In genomic region chr11:118930152-118930712, GRCh38 we compare ENCODE assay signal across 8 cellular contexts. TPM values are rescaled to one million over a fixed set of nuclear protein-coding genes. Genes with fewer than 3 reads are reported as not detected.
DNase-seq lines count a peak whose midpoint lies in the region; ATAC-seq and TF ChIP-seq lines count a peak whose summit lies in the region.

No MANE protein-coding gene starts in this region.

- H3K4me1 Mint-ChIP-seq in activated CD4-positive, alpha-beta memory T cell treated with anti-CD3 and anti-CD28 coated beads, Interleukin-2, amount 10 ng/mL, durations not matched to agents 7 days and 5 days, result peaks cover 38% of the 10 kb centered on the region
- H3K4me1 Mint-ChIP-seq in memory B cell, result peaks cover 30% of the 10 kb centered on the region

- peak overlapping the region; percentile 92 for H3K27ac Mint-ChIP-seq in activated CD4-positive, alpha-beta memory T cell treated with anti-CD3 and anti-CD28 coated beads, Interleukin-2, amount 10 ng/mL, durations not matched to agents 7 days and 5 days
- H3K27ac Mint-ChIP-seq in memory B cell, result peak overlapping the region; percentile 100

- peaks cover 7% of the 10 kb centered on the region for H3K36me3 Mint-ChIP-seq in activated CD4-positive, alpha-beta memory T cell treated with anti-CD3 and anti-CD28 coated beads, Interleukin-2, amount 10 ng/mL, durations not matched to agents 7 days and 5 days (ENCODE audit: low read depth)
- no peaks in the 10 kb centered on the region for H3K36me3 Mint-ChIP-seq in memory B cell

- POLR2A ChIA-PET in HEK293 (lab: Yijun Ruan, JAX), result interaction anchor here (0.9 to 5.6 kb wide), 2 partner anchors 19 to 26 kb away, joined by 3 to 96 read pairs; no protein-coding TSS in a partner anchor
- POLR2A ChIA-PET in activated CD4-positive, alpha-beta memory T cell treated with anti-CD3 and anti-CD28 coated beads, Interleukin-2, amount 10 ng/mL, durations not matched to agents 7 days and 5 days (lab: Charles Lee), result interaction anchor here (0.7 to 3.7 kb wide), 16 partner anchors 10 to 241 kb away, joined by 3 to 46 read pairs (median 4); partner anchors contain the start of genes CENATAC, DDX6, RPS25 and TRAPPC4

- H3K9me3 Mint-ChIP-seq in activated CD4-positive, alpha-beta memory T cell treated with anti-CD3 and anti-CD28 coated beads, Interleukin-2, amount 10 ng/mL, durations not matched to agents 7 days and 5 days, result no peaks in the 10 kb centered on the region
- H3K9me3 Mint-ChIP-seq in memory B cell, result peaks cover 2% of the 10 kb centered on the region

- DNase-seq in AG10803 (ENCODE audit: low read depth), result peak; percentile 62
- DNase-seq in NCI-H69 (lab: John Stamatoyannopoulos, UW), result peak; percentile 98
- peak; percentile 88 for DNase-seq in activated CD4-positive, alpha-beta memory T cell treated with anti-CD3 and anti-CD28 coated beads, Interleukin-2, amount 10 ng/mL, durations not matched to agents 7 days and 5 days
- peak; percentile 86 for DNase-seq in effector CD8-positive, alpha-beta T cell (lab: John Stamatoyannopoulos, UW)
- peak; percentile 92 to 93 for DNase-seq in memory B cell (ENCODE audit: low spot score in 2 of 2)
- DNase-seq in stimulated activated CD8-positive, alpha-beta memory T cell treated with anti-CD3 and anti-CD28 coated beads, Interleukin-12 subunit alpha, Interleukin-12 subunit beta, amount 100 ng/mL, for 1 hour (ENCODE audit: low read depth), result peak; percentile 78

- peaks cover 2% of the 10 kb centered on the region for H3K27me3 Mint-ChIP-seq in activated CD4-positive, alpha-beta memory T cell treated with anti-CD3 and anti-CD28 coated beads, Interleukin-2, amount 10 ng/mL, durations not matched to agents 7 days and 5 days
- no peaks in the 10 kb centered on the region for H3K27me3 Mint-ChIP-seq in memory B cell

- H3K4me1 ChIP-seq in HEK293 (ENCODE audit: control insufficient read depth, insufficient read depth, low read length), result peaks cover 3% of the 10 kb centered on the region; the same call in 1 of the 2 replicates

- H3K27ac ChIP-seq in HEK293 (ENCODE audit: extremely low read depth, low read depth, low read length), result peak overlapping the region; percentile 39; the same call in 1 of the 2 replicates

- H3K4me3 ChIP-seq in AG10803 (ENCODE audit: low read length) (peak overlapping the region; percentile 86), HEK293 (ENCODE audit: low read depth, low read length) (peak overlapping the region; percentile 48)

- CTCF ChIA-PET in HEK293 (lab: Yijun Ruan, JAX), result interaction anchor here (0.6 to 6.8 kb wide), 30 partner anchors 10 to 778 kb away, joined by 3 to 196 read pairs (median 4); partner anchors contain the start of genes FOXR1 and UPK2
- CTCF ChIA-PET in activated CD4-positive, alpha-beta memory T cell treated with anti-CD3 and anti-CD28 coated beads, Interleukin-2, amount 10 ng/mL, durations not matched to agents 7 days and 5 days (lab: Charles Lee), result interaction anchor here (0.5 to 11.8 kb wide), 39 partner anchors 9 to 249 kb away, joined by 3 to 270 read pairs (median 4); partner anchors contain the start of gene DDX6

- peak overlapping the region; percentile 89 for H3K4me3 Mint-ChIP-seq in activated CD4-positive, alpha-beta memory T cell treated with anti-CD3 and anti-CD28 coated beads, Interleukin-2, amount 10 ng/mL, durations not matched to agents 7 days and 5 days
- peak overlapping the region; percentile 93 for H3K4me3 Mint-ChIP-seq in memory B cell

- H3K36me3 ChIP-seq in HEK293 (ENCODE audit: control insufficient read depth in 2 of 2, insufficient read depth in 1 of 2, low read length in 2 of 2), result no peaks in the 10 kb centered on the region

- no peaks in the 10 kb centered on the region for H3K9me3 ChIP-seq in HEK293 (ENCODE audit: control insufficient read depth, insufficient read depth, low read depth, low read length)

- ATAC-seq in memory B cell (ENCODE audit: low read depth) (peak; percentile 6), GM21515 (IDR thresholded peaks at IDR 0.05; ENCODE audit: unreplicated experiment) (no peak)

- TF ChIP-seq CTCF in AG10803 (conservative IDR thresholded peaks at IDR 0.05; ENCODE audit: low read length) (peak; percentile 90), HEK293 (tag by site-specific recombination; IDR thresholded peaks at IDR 0.05) (peak; percentile 78; the same call in 1 of the 2 replicates)

TF ChIP-seq in HEK293, 187 proteins besides CTCF, POLR2A, EP300 and RAD21 (continues in another document):
- TF ChIP-seq AEBP2 (tag by site-specific recombination; IDR thresholded peaks at IDR 0.05; ENCODE audit: borderline replicate concordance) (no peak), ZNF488 (tag by site-specific recombination; IDR thresholded peaks at IDR 0.05) (no peak), ZNF530 (tag by site-specific recombination; IDR thresholded peaks at IDR 0.05; ENCODE audit: low read depth) (no peak), EGR2 (tag by site-specific recombination; IDR thresholded peaks at IDR 0.05; ENCODE audit: low read depth) (peak; percentile 53), ZNF366 (tag by site-specific recombination; conservative IDR thresholded peaks at IDR 0.05) (no peak), ZNF777 (tag by site-specific recombination; IDR thresholded peaks at IDR 0.05; ENCODE audit: borderline replicate concordance) (no peak), ZNF266 (tag by site-specific recombination; IDR thresholded peaks at IDR 0.05; ENCODE audit: low read depth) (no peak), PBX3 (CRISPR knock-in tag; IDR thresholded peaks at IDR 0.05) (no peak), ZFP37 (tag by site-specific recombination; IDR thresholded peaks at IDR 0.05) (0 out of 2 replicates have a peak, but pooled peaks have one; percentile 16), ZNF837 (tag by site-specific recombination; IDR thresholded peaks at IDR 0.05) (no peak), ZBTB10 (tag by site-specific recombination; IDR thresholded peaks at IDR 0.05) (peak; percentile 76), KLF8 (tag by site-specific recombination; IDR thresholded peaks at IDR 0.05) (peak; percentile 71), ZXDB (tag by site-specific recombination; IDR thresholded peaks at IDR 0.05) (peak; percentile 15; the same call in 1 of the 2 replicates), ZNF521 (tag by site-specific recombination; IDR thresholded peaks at IDR 0.05) (no peak)

RNA-seq across cellular contexts. Expression of gene BCL9L, which starts 4.5 kb away (rescaled TPM):
- total RNA-seq in activated CD4-positive, alpha-beta memory T cell treated with anti-CD3 and anti-CD28 coated beads, Interleukin-2, amount 10 ng/mL, durations not matched to agents 7 days and 5 days, result 10 to 100 TPM; 56.8 to 62.5 TPM

RNA-seq across cellular contexts. Expression of gene UPK2, which starts 25.9 kb away (rescaled TPM):
- not detected for total RNA-seq in activated CD4-positive, alpha-beta memory T cell treated with anti-CD3 and anti-CD28 coated beads, Interleukin-2, amount 10 ng/mL, durations not matched to agents 7 days and 5 days

RNA-seq across cellular contexts. Expression of gene FOXR1, which starts 41.3 kb away (rescaled TPM):
- not detected for total RNA-seq in activated CD4-positive, alpha-beta memory T cell treated with anti-CD3 and anti-CD28 coated beads, Interleukin-2, amount 10 ng/mL, durations not matched to agents 7 days and 5 days

RNA-seq across cellular contexts. Expression of gene CXCR5, which starts 46.5 kb away (rescaled TPM):
- total RNA-seq in activated CD4-positive, alpha-beta memory T cell treated with anti-CD3 and anti-CD28 coated beads, Interleukin-2, amount 10 ng/mL, durations not matched to agents 7 days and 5 days, result under 1 TPM; 0.83 to 0.86 TPM
